Comparison of ENCODE assay signal across 8 cellular contexts in genomic region chr14:99271288-99271941, GRCh38. TPM values are rescaled to one million over a fixed set of nuclear protein-coding genes. Genes with fewer than 3 reads are reported as not detected.
DNase-seq lines count a peak whose midpoint lies in the region; ATAC-seq lines count a peak whose summit lies in the region.

No MANE protein-coding gene starts in this region.

- peak overlapping the region; percentile 96 for H3K27ac Mint-ChIP-seq in T-helper 2 cell treated with Interferon-gamma antibody and Interleukin-4, amounts not matched to agents 5 μg/mL and 100 μg/mL, for 36 hours
- H3K27ac Mint-ChIP-seq in activated CD8-positive, alpha-beta T cell treated with anti-CD3 and anti-CD28 coated beads, Interleukin-2, amount 10 ng/mL, durations not matched to agents 7 days and 5 days = peak overlapping the region; percentile 93
- H3K27ac Mint-ChIP-seq in immature natural killer cell = peak overlapping the region; percentile 87 to 96 (median 90)
- peak overlapping the region; percentile 99 for H3K27ac Mint-ChIP-seq in stimulated activated naive CD8-positive, alpha-beta T cell treated with anti-CD3 and anti-CD28 coated beads, Interleukin-15, amount 100 ng/mL, for 72 hours

- H3K9me3 Mint-ChIP-seq in T-helper 2 cell treated with Interferon-gamma antibody and Interleukin-4, amounts not matched to agents 5 μg/mL and 100 μg/mL, for 36 hours = no peaks in the 10 kb centered on the region
- no peaks in the 10 kb centered on the region for H3K9me3 Mint-ChIP-seq in activated CD8-positive, alpha-beta T cell treated with anti-CD3 and anti-CD28 coated beads, Interleukin-2, amount 10 ng/mL, durations not matched to agents 7 days and 5 days (ENCODE audit: insufficient read depth)
- H3K9me3 Mint-ChIP-seq in immature natural killer cell = no peaks in the 10 kb centered on the region
- no peaks in the 10 kb centered on the region for H3K9me3 Mint-ChIP-seq in stimulated activated naive CD8-positive, alpha-beta T cell treated with anti-CD3 and anti-CD28 coated beads, Interleukin-15, amount 100 ng/mL, for 72 hours

- H3K36me3 Mint-ChIP-seq in T-helper 2 cell treated with Interferon-gamma antibody and Interleukin-4, amounts not matched to agents 5 μg/mL and 100 μg/mL, for 36 hours (ENCODE audit: low read depth) = peaks cover 36% of the 10 kb centered on the region
- peaks cover 39% of the 10 kb centered on the region for H3K36me3 Mint-ChIP-seq in activated CD8-positive, alpha-beta T cell treated with anti-CD3 and anti-CD28 coated beads, Interleukin-2, amount 10 ng/mL, durations not matched to agents 7 days and 5 days (ENCODE audit: low read depth)
- peaks cover 0 to 5% (median 0%) of the 10 kb centered on the region in 3 donors for H3K36me3 Mint-ChIP-seq in immature natural killer cell

- ATAC-seq in activated CD8-positive, alpha-beta T cell treated with anti-CD3 and anti-CD28 coated beads, Interleukin-2, amount 10 ng/mL, durations not matched to agents 7 days and 5 days = no peak
- no peak for ATAC-seq in stimulated activated naive CD8-positive, alpha-beta T cell treated with anti-CD3 and anti-CD28 coated beads, Interleukin-15, amount 100 ng/mL, for 72 hours
- ATAC-seq in HG02588 (IDR thresholded peaks at IDR 0.05; ENCODE audit: unreplicated experiment) (no peak), HG02852 (IDR thresholded peaks at IDR 0.05; ENCODE audit: unreplicated experiment) (no peak)

- H3K27me3 Mint-ChIP-seq in T-helper 2 cell treated with Interferon-gamma antibody and Interleukin-4, amounts not matched to agents 5 μg/mL and 100 μg/mL, for 36 hours (ENCODE audit: low read depth) = peaks cover 18% of the 10 kb centered on the region
- peaks cover 12% of the 10 kb centered on the region for H3K27me3 Mint-ChIP-seq in activated CD8-positive, alpha-beta T cell treated with anti-CD3 and anti-CD28 coated beads, Interleukin-2, amount 10 ng/mL, durations not matched to agents 7 days and 5 days (ENCODE audit: low read depth)
- H3K27me3 Mint-ChIP-seq in immature natural killer cell (ENCODE audit: low read depth in 3 of 3) = peaks cover 11 to 31% (median 23%) of the 10 kb centered on the region in 3 donors
- H3K27me3 Mint-ChIP-seq in stimulated activated naive CD8-positive, alpha-beta T cell treated with anti-CD3 and anti-CD28 coated beads, Interleukin-15, amount 100 ng/mL, for 72 hours = no peaks in the 10 kb centered on the region

- no peak for DNase-seq in T-helper 2 cell treated with Interferon-gamma antibody and Interleukin-4, amounts not matched to agents 5 μg/mL and 100 μg/mL, for 36 hours (ENCODE audit: low spot score)
- DNase-seq in T-helper 2 cell = no peak
- no peak for DNase-seq in activated CD8-positive, alpha-beta T cell treated with anti-CD3 and anti-CD28 coated beads, Interleukin-2, amount 10 ng/mL, durations not matched to agents 7 days and 5 days
- DNase-seq in immature natural killer cell = peak in 1 of 3 donors; percentile 38
- DNase-seq in stimulated activated naive CD8-positive, alpha-beta T cell treated with anti-CD3 and anti-CD28 coated beads, Interleukin-15, amount 100 ng/mL, for 72 hours = no peak
- DNase-seq in NCI-H128 (lab: John Stamatoyannopoulos, UW; ENCODE audit: unreplicated experiment) = no peak

- CTCF ChIA-PET in activated CD8-positive, alpha-beta T cell treated with anti-CD3 and anti-CD28 coated beads, Interleukin-2, amount 10 ng/mL, durations not matched to agents 7 days and 5 days (lab: Charles Lee) = interaction anchor here (0.5 to 13.9 kb wide), 17 partner anchors 10 to 1294 kb away, joined by 3 to 373 read pairs (median 4); no protein-coding TSS in a partner anchor

- POLR2A ChIA-PET in activated CD8-positive, alpha-beta T cell treated with anti-CD3 and anti-CD28 coated beads, Interleukin-2, amount 10 ng/mL, durations not matched to agents 7 days and 5 days (lab: Charles Lee) = interaction anchor here (0.5 to 20.3 kb wide), 28 partner anchors 9 to 1547 kb away, joined by 3 to 767 read pairs (median 4); no protein-coding TSS in a partner anchor

- H3K4me1 Mint-ChIP-seq in T-helper 2 cell treated with Interferon-gamma antibody and Interleukin-4, amounts not matched to agents 5 μg/mL and 100 μg/mL, for 36 hours (ENCODE audit: low read depth) = peaks cover 29% of the 10 kb centered on the region
- H3K4me1 Mint-ChIP-seq in activated CD8-positive, alpha-beta T cell treated with anti-CD3 and anti-CD28 coated beads, Interleukin-2, amount 10 ng/mL, durations not matched to agents 7 days and 5 days (ENCODE audit: low read depth) = peaks cover 33% of the 10 kb centered on the region
- peaks cover 62 to 77% of the 10 kb centered on the region in 2 donors for H3K4me1 Mint-ChIP-seq in immature natural killer cell
- peaks cover 40% of the 10 kb centered on the region for H3K4me1 Mint-ChIP-seq in stimulated activated naive CD8-positive, alpha-beta T cell treated with anti-CD3 and anti-CD28 coated beads, Interleukin-15, amount 100 ng/mL, for 72 hours

- peak overlapping the region; percentile 96 for H3K4me3 Mint-ChIP-seq in T-helper 2 cell treated with Interferon-gamma antibody and Interleukin-4, amounts not matched to agents 5 μg/mL and 100 μg/mL, for 36 hours
- peak overlapping the region; percentile 88 for H3K4me3 Mint-ChIP-seq in activated CD8-positive, alpha-beta T cell treated with anti-CD3 and anti-CD28 coated beads, Interleukin-2, amount 10 ng/mL, durations not matched to agents 7 days and 5 days
- H3K4me3 Mint-ChIP-seq in immature natural killer cell = peak overlapping the region; percentile 96 to 99 (median 98)
- peak overlapping the region; percentile 90 to 98 for H3K4me3 Mint-ChIP-seq in stimulated activated naive CD8-positive, alpha-beta T cell treated with anti-CD3 and anti-CD28 coated beads, Interleukin-15, amount 100 ng/mL, for 72 hours

RNA-seq across cellular contexts. Expression of gene BCL11B, which starts 0.6 kb away (rescaled TPM):
- total RNA-seq in activated CD8-positive, alpha-beta T cell treated with anti-CD3 and anti-CD28 coated beads, Interleukin-2, amount 10 ng/mL, durations not matched to agents 7 days and 5 days = 10 to 100 TPM; 68.6 to 70.6 TPM
- polyA plus RNA-seq in immature natural killer cell = 1 to 10 TPM in 2 of 3 donors, under 1 TPM in 1; 0.75 to 3.1 (median 1.0) TPM
